Comparison of ENCODE assay signal across 17 cellular contexts in genomic region chr12:49566361-49566760, GRCh38. TPM values are rescaled to one million over a fixed set of nuclear protein-coding genes. Genes with fewer than 3 reads are reported as not detected.
A peak's percentile ranks its signal among the peaks of the same experiment; 100 is the strongest.
DNase-seq lines count a peak whose midpoint lies in the region; ATAC-seq and TF ChIP-seq lines count a peak whose summit lies in the region.
"Had no signal": no experiment of that assay in that cellular context is flagged by ENCODE, and none has a peak within 500 bp of the region (broad histone marks: within the 10 kb centered on the region; RNA-seq: fewer than 3 reads in every experiment).

No MANE protein-coding gene starts in this region.

- no peaks in the 10 kb centered on the region for H3K9me3 ChIP-seq in NT2/D1 (ENCODE audit: insufficient read depth, low read length)
- no peaks in the 10 kb centered on the region for H3K9me3 ChIP-seq in fibroblast of lung (ENCODE audit: control insufficient read depth, insufficient read depth, low read depth, low read length)
- H3K9me3 ChIP-seq in osteoblast (ENCODE audit: low read depth, low read length), result no peaks in the 10 kb centered on the region
- H3K9me3 ChIP-seq: esophagus muscularis mucosa, pancreas had no signal

- ATAC-seq in activated CD4-positive, alpha-beta T cell treated with anti-CD3 and anti-CD28 coated beads for 36 hours, result no peak
- ATAC-seq in HG03520 (IDR thresholded peaks at IDR 0.05; ENCODE audit: unreplicated experiment) (no peak), HG03457 (IDR thresholded peaks at IDR 0.05; ENCODE audit: unreplicated experiment) (no peak)
- ATAC-seq: activated T-cell treated with anti-CD3 and anti-CD28 coated beads, Interleukin-2, amount 50 U/mL, for 72 hours; pancreas had no signal

- H3K27ac ChIP-seq in fibroblast of lung (ENCODE audit: insufficient read depth, low read length) (no peak overlapping the region), osteoblast (ENCODE audit: low read depth, low read length) (peak overlapping the region; percentile 20)
- H3K27ac ChIP-seq: pancreas had no signal

- no peaks in the 10 kb centered on the region for H3K9me3 Mint-ChIP-seq in activated CD4-positive, alpha-beta T cell treated with anti-CD3 and anti-CD28 coated beads for 36 hours (ENCODE audit: low read depth)
- H3K9me3 Mint-ChIP-seq: activated T-cell treated with anti-CD3 and anti-CD28 coated beads, Interleukin-2, amount 50 U/mL, for 72 hours had no signal

- H3K9ac ChIP-seq in NT2/D1 (ENCODE audit: insufficient read length, low read depth) (peak overlapping the region; percentile 91), fibroblast of lung (ENCODE audit: insufficient read depth, low read length) (no peak overlapping the region)

- peaks cover 17% of the 10 kb centered on the region for H3K36me3 Mint-ChIP-seq in activated CD4-positive, alpha-beta T cell treated with anti-CD3 and anti-CD28 coated beads for 36 hours (ENCODE audit: low read depth)

- no peaks in the 10 kb centered on the region for H3K27me3 Mint-ChIP-seq in activated CD4-positive, alpha-beta T cell treated with anti-CD3 and anti-CD28 coated beads for 36 hours

- no peak for TF ChIP-seq CTCF in fibroblast of lung (conservative IDR thresholded peaks at IDR 0.05 in 1 of 2, IDR thresholded peaks at IDR 0.05 in 1 of 2; ENCODE audit: low read depth in 1 of 2, low read length in 2 of 2)
- no peak for TF ChIP-seq CTCF in osteoblast (IDR thresholded peaks at IDR 0.05; ENCODE audit: extremely low read depth, low read depth, low read length)

- POLR2A ChIA-PET in activated CD4-positive, alpha-beta T cell treated with anti-CD3 and anti-CD28 coated beads for 36 hours (lab: Charles Lee), result no interaction called here

- peaks cover 6% of the 10 kb centered on the region for H3K4me1 ChIP-seq in NT2/D1 (ENCODE audit: insufficient read depth, insufficient read length)
- peaks cover 3% of the 10 kb centered on the region for H3K4me1 ChIP-seq in fibroblast of lung (ENCODE audit: control insufficient read depth, extremely low read depth, insufficient read depth, low read length)
- H3K4me1 ChIP-seq in osteoblast (ENCODE audit: insufficient read depth, low read length), result peaks cover 14% of the 10 kb centered on the region

- no peak for DNase-seq in activated CD4-positive, alpha-beta T cell treated with anti-CD3 and anti-CD28 coated beads for 36 hours
- no peak for DNase-seq in activated CD4-positive, alpha-beta T cell treated with anti-CD3 and anti-CD28 coated beads, Interleukin-2, amount 50 U/mL, for 1 hour
- DNase-seq in NT2/D1 (ENCODE audit: low read depth, low spot score) (no peak), fibroblast of lung (ENCODE audit: low read depth in 2 of 2) (no peak), osteoblast (ENCODE audit: insufficient read length, low spot score, missing footprints) (no peak), NCI-H2227 treated with DMSO at 0.1 percent for 48 hours (lab: John Stamatoyannopoulos, UW) (no peak)
- DNase-seq: ACHN; activated T-cell treated with anti-CD3 and anti-CD28 coated beads, Interleukin-2, amount 50 U/mL, for 72 hours; caudate nucleus; DMS53; MM.1S; NCI-H2171 treated with DMSO at 0.1 percent for 48 hours had no signal

- CTCF ChIA-PET in activated CD4-positive, alpha-beta T cell treated with anti-CD3 and anti-CD28 coated beads for 36 hours (lab: Charles Lee), result interaction anchor here (0.6 to 1.7 kb wide), 5 partner anchors 14 to 552 kb away, joined by 3 to 8 read pairs (median 3); no protein-coding TSS in a partner anchor

- H3K36me3 ChIP-seq in NT2/D1 (ENCODE audit: insufficient read depth, insufficient read length, low read length), result peaks cover 65% of the 10 kb centered on the region
- peaks cover 20% of the 10 kb centered on the region for H3K36me3 ChIP-seq in fibroblast of lung (ENCODE audit: control insufficient read depth, insufficient read depth, low read length)
- peaks cover 35% of the 10 kb centered on the region for H3K36me3 ChIP-seq in osteoblast (ENCODE audit: insufficient read depth, low read length)

- no peaks in the 10 kb centered on the region for H3K27me3 ChIP-seq in NT2/D1 (ENCODE audit: insufficient read depth, insufficient read length)
- no peaks in the 10 kb centered on the region for H3K27me3 ChIP-seq in fibroblast of lung (ENCODE audit: control insufficient read depth, insufficient read depth, low read length)
- H3K27me3 ChIP-seq in osteoblast (ENCODE audit: insufficient read depth, low read length), result no peaks in the 10 kb centered on the region
- H3K27me3 ChIP-seq: esophagus muscularis mucosa, pancreas had no signal

- intact Hi-C loops in activated CD4-positive, alpha-beta T cell treated with anti-CD3 and anti-CD28 coated beads for 36 hours (cut with DNase I, micrococcal nuclease), result loop anchor here (5.0 to 10.0 kb wide), 3 partner anchors 199 to 458 kb away; partner anchors contain the start of genes BCDIN3D (in 1 of the 2), RACGAP1 (in 1 of the 2) and SPATS2 (in 1 of the 2)

- H3K4me1 Mint-ChIP-seq in activated CD4-positive, alpha-beta T cell treated with anti-CD3 and anti-CD28 coated beads for 36 hours, result peaks cover 36% of the 10 kb centered on the region

- no peak overlapping the region for H3K27ac Mint-ChIP-seq in activated CD4-positive, alpha-beta T cell treated with anti-CD3 and anti-CD28 coated beads for 36 hours

- peak overlapping the region; percentile 100 for H3K4me2 ChIP-seq in fibroblast of lung (ENCODE audit: extremely low read depth, insufficient read depth, low read length)
- no peak overlapping the region for H3K4me2 ChIP-seq in osteoblast (ENCODE audit: insufficient read depth, low read length)

- H4K20me1 ChIP-seq in fibroblast of lung (ENCODE audit: control insufficient read depth, extremely low read depth, insufficient read depth, low read length), result no peaks in the 10 kb centered on the region
- no peaks in the 10 kb centered on the region for H4K20me1 ChIP-seq in osteoblast (ENCODE audit: insufficient read depth, low read length)

- peaks cover 24% of the 10 kb centered on the region for H3K79me2 ChIP-seq in fibroblast of lung (ENCODE audit: control insufficient read depth, insufficient read depth, low read length)
- peaks cover 49% of the 10 kb centered on the region for H3K79me2 ChIP-seq in osteoblast (ENCODE audit: insufficient read depth, low read length)

- H2AFZ ChIP-seq in fibroblast of lung (ENCODE audit: low read length), result no peak overlapping the region
- H2AFZ ChIP-seq in osteoblast (ENCODE audit: low read length), result no peak overlapping the region

- no peak overlapping the region for H3K4me3 ChIP-seq in NT2/D1 (ENCODE audit: insufficient read length, low read depth)
- no peak overlapping the region for H3K4me3 ChIP-seq in fibroblast of lung (replicated peaks in 1 of 4; ENCODE audit: control extremely low read depth in 1 of 4, insufficient read depth in 1 of 4, low read depth in 3 of 4, low read length in 4 of 4)
- H3K4me3 ChIP-seq in osteoblast (ENCODE audit: insufficient read depth, low read length), result no peak overlapping the region

- H3K4me3 Mint-ChIP-seq in activated CD4-positive, alpha-beta T cell treated with anti-CD3 and anti-CD28 coated beads for 36 hours, result peak overlapping the region; percentile 90

RNA-seq across cellular contexts. Expression of gene MCRS1, which starts 1.6 kb away (rescaled TPM):
- total RNA-seq in activated CD4-positive, alpha-beta T cell treated with anti-CD3 and anti-CD28 coated beads for 36 hours, result 10 to 100 TPM; 48.2 to 58.2 TPM
- 37.5 and 52.2 TPM in 2 replicates for total RNA-seq in fibroblast of lung
- polyA plus RNA-seq in fibroblast of lung, result 51.1 and 55.4 TPM in 2 replicates
- polyA plus RNA-seq in fibroblast of lung (2012), result 43.0 and 57.5 TPM in 2 replicates
- polyA minus RNA-seq in fibroblast of lung (ENCODE audit: low replicate concordance), result 103 and 119 TPM in 2 replicates
- 51.0 and 56.5 TPM in 2 replicates for total RNA-seq in osteoblast

RNA-seq across cellular contexts. Expression of gene KCNH3, which starts 27.5 kb away (rescaled TPM):
- total RNA-seq in activated CD4-positive, alpha-beta T cell treated with anti-CD3 and anti-CD28 coated beads for 36 hours, result 1 to 10 TPM; 2.4 to 3.3 TPM
- 0.17 and 0.26 TPM in 2 replicates for total RNA-seq in fibroblast of lung
- polyA plus RNA-seq in fibroblast of lung, result 0.05 and 0.09 TPM in 2 replicates
- polyA plus RNA-seq in fibroblast of lung (2012), result 0.05 and 0.20 TPM in 2 replicates
- polyA minus RNA-seq in fibroblast of lung (ENCODE audit: low replicate concordance), result not detected in 2 replicates
- total RNA-seq in osteoblast, result not detected in 2 replicates

RNA-seq across cellular contexts. Expression of gene FAM186B, which starts 39.1 kb away (rescaled TPM):
- total RNA-seq in activated CD4-positive, alpha-beta T cell treated with anti-CD3 and anti-CD28 coated beads for 36 hours, result under 1 TPM; 0.05 to 0.07 TPM
- 0.33 and 0.51 TPM in 2 replicates for total RNA-seq in fibroblast of lung
- 0.10 and 0.11 TPM in 2 replicates for polyA plus RNA-seq in fibroblast of lung
- polyA plus RNA-seq in fibroblast of lung (2012), result 0.06 and 0.19 TPM in 2 replicates
- polyA minus RNA-seq in fibroblast of lung (ENCODE audit: low replicate concordance), result not detected in 2 replicates
- 0.59 and 0.72 TPM in 2 replicates for total RNA-seq in osteoblast
- total RNA-seq: RPMI7951 had no signal

RNA-seq across cellular contexts. Expression of gene PRPF40B, which starts 57.0 kb away (rescaled TPM):
- total RNA-seq in activated CD4-positive, alpha-beta T cell treated with anti-CD3 and anti-CD28 coated beads for 36 hours, result 1 to 10 TPM; 6.9 to 8.1 TPM
- total RNA-seq in fibroblast of lung, result 9.2 and 11.7 TPM in 2 replicates
- 6.4 TPM in 2 replicates for polyA plus RNA-seq in fibroblast of lung
- 5.6 and 7.3 TPM in 2 replicates for polyA plus RNA-seq in fibroblast of lung (2012)
- 6.3 and 8.3 TPM in 2 replicates for polyA minus RNA-seq in fibroblast of lung (ENCODE audit: low replicate concordance)
- total RNA-seq in osteoblast, result 11.6 and 12.4 TPM in 2 replicates
